ENCODE assay signal across 22 cellular contexts in genomic region chr16:55073830-55074229, GRCh38.
"Had no signal": no experiment of that assay in that cellular context is flagged by ENCODE, and none has a peak within 500 bp of the region (broad histone marks: within the 10 kb centered on the region; RNA-seq: fewer than 3 reads in every experiment).

No MANE protein-coding gene starts in this region.

- H3K27me3 ChIP-seq: esophagus squamous epithelium, gastrocnemius medialis, left lung had no signal

- H3K4me1 ChIP-seq: esophagus squamous epithelium, gastrocnemius medialis, left lung, lower lobe of right lung had no signal

- ATAC-seq: esophagus mucosa, gastrocnemius medialis, heart right ventricle, left cardiac atrium, left lung, left ventricle myocardium superior, lower lobe of right lung had no signal

- H3K9me3 ChIP-seq: esophagus squamous epithelium, gastrocnemius medialis, heart right ventricle, left lung, lower lobe of right lung had no signal

- H3K4me3 ChIP-seq: coronary artery, dorsolateral prefrontal cortex, esophagus squamous epithelium, gastrocnemius medialis, heart right ventricle, left lung, lower lobe of right lung had no signal

- H3K27ac ChIP-seq: coronary artery, dorsolateral prefrontal cortex, epithelial cell of prostate, esophagus squamous epithelium, gastrocnemius medialis, heart right ventricle, left lung, lower lobe of right lung had no signal

- DNase-seq: dermis blood vessel endothelial cell; dorsolateral prefrontal cortex; effector CD4-positive, alpha-beta T cell; effector memory CD4-positive, alpha-beta T cell; erythroblast; esophagus squamous epithelium; foreskin fibroblast; foreskin melanocyte; gastrocnemius medialis; glutamatergic neuron; head of caudate nucleus; heart right ventricle; hippocampal formation; left cardiac atrium; left lung; left ventricle myocardium superior; lower lobe of right lung; mesenchymal stem cell; midbrain had no signal

- H3K36me3 ChIP-seq: esophagus squamous epithelium, gastrocnemius medialis, heart right ventricle, left lung, lower lobe of right lung had no signal
